9 cellular contexts compared by ENCODE assay signal in genomic region chr19:48616041-48616436, GRCh38. TPM values are rescaled to one million over a fixed set of nuclear protein-coding genes. Genes with fewer than 3 reads are reported as not detected.
A peak's percentile ranks its signal among the peaks of the same experiment; 100 is the strongest.
DNase-seq lines count a peak whose midpoint lies in the region; ATAC-seq and TF ChIP-seq lines count a peak whose summit lies in the region.
"Had no signal": no experiment of that assay in that cellular context is flagged by ENCODE, and none has a peak within 500 bp of the region (broad histone marks: within the 10 kb centered on the region; RNA-seq: fewer than 3 reads in every experiment).

No MANE protein-coding gene starts in this region.

- peak overlapping the region in 3 of 4 donors; percentile 1 to 96 (median 75) for H3K4me3 ChIP-seq in esophagus squamous epithelium
- H3K4me3 ChIP-seq: ascending aorta had no signal

- peak overlapping the region; percentile 98 for H3K4me3 Mint-ChIP-seq in activated CD4-positive, alpha-beta T cell treated with anti-CD3 and anti-CD28 coated beads, Interleukin-2, amount 10 ng/mL, durations not matched to agents 7 days and 5 days
- H3K4me3 Mint-ChIP-seq in T-helper 17 cell, result peak overlapping the region; percentile 96
- H3K4me3 Mint-ChIP-seq in stimulated activated effector memory CD8-positive, alpha-beta T cell treated with anti-CD3 and anti-CD28 coated beads, Interleukin-12 subunit alpha, Interleukin-12 subunit beta, amount 100 ng/mL, for 72 hours, result peak overlapping the region; percentile 91

- no peaks in the 10 kb centered on the region for H3K9me3 Mint-ChIP-seq in activated CD4-positive, alpha-beta T cell treated with anti-CD3 and anti-CD28 coated beads, Interleukin-2, amount 10 ng/mL, durations not matched to agents 7 days and 5 days
- no peaks in the 10 kb centered on the region for H3K9me3 Mint-ChIP-seq in stimulated activated effector memory CD8-positive, alpha-beta T cell treated with anti-CD3 and anti-CD28 coated beads, Interleukin-12 subunit alpha, Interleukin-12 subunit beta, amount 100 ng/mL, for 72 hours

- POLR2A ChIA-PET in activated CD4-positive, alpha-beta T cell treated with anti-CD3 and anti-CD28 coated beads, Interleukin-2, amount 10 ng/mL, durations not matched to agents 7 days and 5 days (lab: Charles Lee), result no interaction called here

- no peak for TF ChIP-seq CTCF in esophagus squamous epithelium (IDR thresholded peaks at IDR 0.05)

- 71 to 81% methylated on average over 5 to 7 of the region's 16 CpGs for WGBS in esophagus squamous epithelium, 2 donors

- peak overlapping the region; percentile 91 to 96 (median 94) for H3K27ac ChIP-seq in esophagus squamous epithelium
- H3K27ac ChIP-seq: ascending aorta had no signal

- H3K27me3 ChIP-seq in esophagus squamous epithelium, result no peaks in the 10 kb centered on the region
- H3K27me3 ChIP-seq: ascending aorta had no signal

- H3K9me3 ChIP-seq in T-helper 17 cell (ENCODE audit: control insufficient read depth, low read length, poor library complexity, severe bottlenecking) (no peaks in the 10 kb centered on the region), esophagus squamous epithelium (no peaks in the 10 kb centered on the region)
- H3K9me3 ChIP-seq: ascending aorta had no signal

- CTCF ChIA-PET in activated CD4-positive, alpha-beta T cell treated with anti-CD3 and anti-CD28 coated beads, Interleukin-2, amount 10 ng/mL, durations not matched to agents 7 days and 5 days (lab: Charles Lee), result interaction anchor here (1.6 to 2.5 kb wide), 2 partner anchors 27 to 32 kb away, joined by 4 to 8 read pairs; no protein-coding TSS in a partner anchor

- peaks cover 31% of the 10 kb centered on the region for H3K4me1 Mint-ChIP-seq in activated CD4-positive, alpha-beta T cell treated with anti-CD3 and anti-CD28 coated beads, Interleukin-2, amount 10 ng/mL, durations not matched to agents 7 days and 5 days
- H3K4me1 Mint-ChIP-seq in T-helper 17 cell, result peaks cover 26% of the 10 kb centered on the region
- peaks cover 56% of the 10 kb centered on the region for H3K4me1 Mint-ChIP-seq in stimulated activated effector memory CD8-positive, alpha-beta T cell treated with anti-CD3 and anti-CD28 coated beads, Interleukin-12 subunit alpha, Interleukin-12 subunit beta, amount 100 ng/mL, for 72 hours

- H3K27me3 Mint-ChIP-seq in activated CD4-positive, alpha-beta T cell treated with anti-CD3 and anti-CD28 coated beads, Interleukin-2, amount 10 ng/mL, durations not matched to agents 7 days and 5 days, result no peaks in the 10 kb centered on the region
- no peaks in the 10 kb centered on the region for H3K27me3 Mint-ChIP-seq in T-helper 17 cell

- peaks cover 17 to 32% (median 24%) of the 10 kb centered on the region in 3 donors for H3K36me3 ChIP-seq in esophagus squamous epithelium

- DNase-seq in activated CD4-positive, alpha-beta T cell treated with anti-CD3 and anti-CD28 coated beads, Interleukin-2, amount 10 ng/mL, durations not matched to agents 7 days and 5 days, result no peak
- DNase-seq in activated CD4-positive, alpha-beta T cell treated with anti-CD3 and anti-CD28 coated beads for 1 hour, result no peak
- DNase-seq in T-helper 17 cell (no peak), esophagus squamous epithelium (lab: John Stamatoyannopoulos, UW) (no peak), hypothalamus (lab: John Stamatoyannopoulos, UW) (no peak), inferior parietal cortex (ENCODE audit: extremely low spot score) (no peak)
- DNase-seq in stimulated activated effector memory CD8-positive, alpha-beta T cell treated with anti-CD3 and anti-CD28 coated beads, Interleukin-12 subunit alpha, Interleukin-12 subunit beta, amount 100 ng/mL, for 72 hours (ENCODE audit: low spot score in 2 of 2), result no peak

- ATAC-seq in T-helper 17 cell, result no peak
- no peak for ATAC-seq in stimulated activated effector memory CD8-positive, alpha-beta T cell treated with anti-CD3 and anti-CD28 coated beads, Interleukin-12 subunit alpha, Interleukin-12 subunit beta, amount 100 ng/mL, for 72 hours
- no peak for ATAC-seq in GM19035 (IDR thresholded peaks at IDR 0.05; ENCODE audit: unreplicated experiment)

- peaks cover 32 to 64% (median 36%) of the 10 kb centered on the region in 3 donors for H3K4me1 ChIP-seq in esophagus squamous epithelium

- H3K27ac Mint-ChIP-seq in activated CD4-positive, alpha-beta T cell treated with anti-CD3 and anti-CD28 coated beads, Interleukin-2, amount 10 ng/mL, durations not matched to agents 7 days and 5 days, result peak overlapping the region; percentile 34
- H3K27ac Mint-ChIP-seq in T-helper 17 cell, result peak overlapping the region; percentile 98
- H3K27ac Mint-ChIP-seq in stimulated activated effector memory CD8-positive, alpha-beta T cell treated with anti-CD3 and anti-CD28 coated beads, Interleukin-12 subunit alpha, Interleukin-12 subunit beta, amount 100 ng/mL, for 72 hours, result peak overlapping the region; percentile 99

- peaks cover 42% of the 10 kb centered on the region for H3K36me3 Mint-ChIP-seq in activated CD4-positive, alpha-beta T cell treated with anti-CD3 and anti-CD28 coated beads, Interleukin-2, amount 10 ng/mL, durations not matched to agents 7 days and 5 days (ENCODE audit: low read depth)
- H3K36me3 Mint-ChIP-seq in T-helper 17 cell (ENCODE audit: low read depth), result peaks cover 3% of the 10 kb centered on the region
- H3K36me3 Mint-ChIP-seq in stimulated activated effector memory CD8-positive, alpha-beta T cell treated with anti-CD3 and anti-CD28 coated beads, Interleukin-12 subunit alpha, Interleukin-12 subunit beta, amount 100 ng/mL, for 72 hours, result peaks cover 79% of the 10 kb centered on the region

- TF ChIP-seq POLR2A in esophagus squamous epithelium (IDR thresholded peaks at IDR 0.05), result no peak

- intact Hi-C loops in esophagus squamous epithelium (cut with DNase I), result no loop called here

RNA-seq across cellular contexts. Expression of gene FAM83E, which starts 1.2 kb away (rescaled TPM):
- 1 to 10 TPM; 2.5 TPM for total RNA-seq in activated CD4-positive, alpha-beta T cell treated with anti-CD3 and anti-CD28 coated beads, Interleukin-2, amount 10 ng/mL, durations not matched to agents 7 days and 5 days
- total RNA-seq in T-helper 17 cell (1 to 10 TPM; 3.1 to 3.6 TPM), esophagus squamous epithelium (10 to 100 TPM in 1 of 4 donors, 1 to 10 TPM in 3; 3.1 to 12.3 (median 8.6) TPM)
- total RNA-seq: ascending aorta had no signal

RNA-seq across cellular contexts. Expression of gene RPL18, which starts 2.9 kb away (rescaled TPM):
- total RNA-seq in activated CD4-positive, alpha-beta T cell treated with anti-CD3 and anti-CD28 coated beads, Interleukin-2, amount 10 ng/mL, durations not matched to agents 7 days and 5 days, result 1,000 to 10,000 TPM; 1,477 to 1,601 TPM
- 1,000 to 10,000 TPM; 2,478 to 2,506 TPM for total RNA-seq in T-helper 17 cell
- total RNA-seq in esophagus squamous epithelium, result 1,000 to 10,000 TPM; 1,870 to 2,808 (median 2,491) TPM

RNA-seq across cellular contexts. Expression of gene SPHK2, which starts 3.3 kb away (rescaled TPM):
- total RNA-seq in activated CD4-positive, alpha-beta T cell treated with anti-CD3 and anti-CD28 coated beads, Interleukin-2, amount 10 ng/mL, durations not matched to agents 7 days and 5 days, result 10 to 100 TPM; 28.2 to 33.6 TPM
- total RNA-seq in T-helper 17 cell, result 10 to 100 TPM; 11.9 to 12.6 TPM
- 10 to 100 TPM in 2 of 4 donors, 1 to 10 TPM in 2; 7.0 to 10.9 (median 9.7) TPM for total RNA-seq in esophagus squamous epithelium

RNA-seq across cellular contexts. Expression of gene SPACA4, which starts 9.5 kb away (rescaled TPM):
- not detected for total RNA-seq in activated CD4-positive, alpha-beta T cell treated with anti-CD3 and anti-CD28 coated beads, Interleukin-2, amount 10 ng/mL, durations not matched to agents 7 days and 5 days
- total RNA-seq in T-helper 17 cell (not detected), esophagus squamous epithelium (1 to 10 TPM in 3 of 4 donors, not detected in 1; 1.3 to 1.7 (median 1.4) TPM)
- total RNA-seq: ascending aorta had no signal

RNA-seq across cellular contexts. Expression of gene DBP, which starts 21.1 kb away (rescaled TPM):
- 10 to 100 TPM; 24.1 to 25.8 TPM for total RNA-seq in activated CD4-positive, alpha-beta T cell treated with anti-CD3 and anti-CD28 coated beads, Interleukin-2, amount 10 ng/mL, durations not matched to agents 7 days and 5 days
- total RNA-seq in T-helper 17 cell, result 10 to 100 TPM; 29.7 to 38.2 TPM
- total RNA-seq in esophagus squamous epithelium, result 10 to 100 TPM in 3 of 4 donors, 1 to 10 TPM in 1; 4.2 to 16.2 (median 11.7) TPM

Comparison
In these comparisons a context has a peak if more than half of its experiments do, and no peak if none do; other contexts are left out.
1. H3K27ac Mint-ChIP-seq: peak in every context shown above with its lines; median percentile 99 in stimulated activated effector memory CD8-positive, alpha-beta T cell treated with anti-CD3 and anti-CD28 coated beads, Interleukin-12 subunit alpha, Interleukin-12 subunit beta, amount 100 ng/mL, for 72 hours; 98 in T-helper 17 cell; 34 in activated CD4-positive, alpha-beta T cell treated with anti-CD3 and anti-CD28 coated beads, Interleukin-2, amount 10 ng/mL, durations not matched to agents 7 days and 5 days.